In genomic region chr11:67626970-67627369, GRCh38 we compare ENCODE assay signal across 1 cellular context.
A peak's percentile ranks its signal among the peaks of the same experiment; 100 is the strongest.
TF ChIP-seq lines count a peak whose summit lies in the region.

No MANE protein-coding gene starts in this region.

TF ChIP-seq in K562, 482 proteins besides CTCF, POLR2A, EP300 and RAD21 (continued from another document):
- TF ChIP-seq, protein P1, sequence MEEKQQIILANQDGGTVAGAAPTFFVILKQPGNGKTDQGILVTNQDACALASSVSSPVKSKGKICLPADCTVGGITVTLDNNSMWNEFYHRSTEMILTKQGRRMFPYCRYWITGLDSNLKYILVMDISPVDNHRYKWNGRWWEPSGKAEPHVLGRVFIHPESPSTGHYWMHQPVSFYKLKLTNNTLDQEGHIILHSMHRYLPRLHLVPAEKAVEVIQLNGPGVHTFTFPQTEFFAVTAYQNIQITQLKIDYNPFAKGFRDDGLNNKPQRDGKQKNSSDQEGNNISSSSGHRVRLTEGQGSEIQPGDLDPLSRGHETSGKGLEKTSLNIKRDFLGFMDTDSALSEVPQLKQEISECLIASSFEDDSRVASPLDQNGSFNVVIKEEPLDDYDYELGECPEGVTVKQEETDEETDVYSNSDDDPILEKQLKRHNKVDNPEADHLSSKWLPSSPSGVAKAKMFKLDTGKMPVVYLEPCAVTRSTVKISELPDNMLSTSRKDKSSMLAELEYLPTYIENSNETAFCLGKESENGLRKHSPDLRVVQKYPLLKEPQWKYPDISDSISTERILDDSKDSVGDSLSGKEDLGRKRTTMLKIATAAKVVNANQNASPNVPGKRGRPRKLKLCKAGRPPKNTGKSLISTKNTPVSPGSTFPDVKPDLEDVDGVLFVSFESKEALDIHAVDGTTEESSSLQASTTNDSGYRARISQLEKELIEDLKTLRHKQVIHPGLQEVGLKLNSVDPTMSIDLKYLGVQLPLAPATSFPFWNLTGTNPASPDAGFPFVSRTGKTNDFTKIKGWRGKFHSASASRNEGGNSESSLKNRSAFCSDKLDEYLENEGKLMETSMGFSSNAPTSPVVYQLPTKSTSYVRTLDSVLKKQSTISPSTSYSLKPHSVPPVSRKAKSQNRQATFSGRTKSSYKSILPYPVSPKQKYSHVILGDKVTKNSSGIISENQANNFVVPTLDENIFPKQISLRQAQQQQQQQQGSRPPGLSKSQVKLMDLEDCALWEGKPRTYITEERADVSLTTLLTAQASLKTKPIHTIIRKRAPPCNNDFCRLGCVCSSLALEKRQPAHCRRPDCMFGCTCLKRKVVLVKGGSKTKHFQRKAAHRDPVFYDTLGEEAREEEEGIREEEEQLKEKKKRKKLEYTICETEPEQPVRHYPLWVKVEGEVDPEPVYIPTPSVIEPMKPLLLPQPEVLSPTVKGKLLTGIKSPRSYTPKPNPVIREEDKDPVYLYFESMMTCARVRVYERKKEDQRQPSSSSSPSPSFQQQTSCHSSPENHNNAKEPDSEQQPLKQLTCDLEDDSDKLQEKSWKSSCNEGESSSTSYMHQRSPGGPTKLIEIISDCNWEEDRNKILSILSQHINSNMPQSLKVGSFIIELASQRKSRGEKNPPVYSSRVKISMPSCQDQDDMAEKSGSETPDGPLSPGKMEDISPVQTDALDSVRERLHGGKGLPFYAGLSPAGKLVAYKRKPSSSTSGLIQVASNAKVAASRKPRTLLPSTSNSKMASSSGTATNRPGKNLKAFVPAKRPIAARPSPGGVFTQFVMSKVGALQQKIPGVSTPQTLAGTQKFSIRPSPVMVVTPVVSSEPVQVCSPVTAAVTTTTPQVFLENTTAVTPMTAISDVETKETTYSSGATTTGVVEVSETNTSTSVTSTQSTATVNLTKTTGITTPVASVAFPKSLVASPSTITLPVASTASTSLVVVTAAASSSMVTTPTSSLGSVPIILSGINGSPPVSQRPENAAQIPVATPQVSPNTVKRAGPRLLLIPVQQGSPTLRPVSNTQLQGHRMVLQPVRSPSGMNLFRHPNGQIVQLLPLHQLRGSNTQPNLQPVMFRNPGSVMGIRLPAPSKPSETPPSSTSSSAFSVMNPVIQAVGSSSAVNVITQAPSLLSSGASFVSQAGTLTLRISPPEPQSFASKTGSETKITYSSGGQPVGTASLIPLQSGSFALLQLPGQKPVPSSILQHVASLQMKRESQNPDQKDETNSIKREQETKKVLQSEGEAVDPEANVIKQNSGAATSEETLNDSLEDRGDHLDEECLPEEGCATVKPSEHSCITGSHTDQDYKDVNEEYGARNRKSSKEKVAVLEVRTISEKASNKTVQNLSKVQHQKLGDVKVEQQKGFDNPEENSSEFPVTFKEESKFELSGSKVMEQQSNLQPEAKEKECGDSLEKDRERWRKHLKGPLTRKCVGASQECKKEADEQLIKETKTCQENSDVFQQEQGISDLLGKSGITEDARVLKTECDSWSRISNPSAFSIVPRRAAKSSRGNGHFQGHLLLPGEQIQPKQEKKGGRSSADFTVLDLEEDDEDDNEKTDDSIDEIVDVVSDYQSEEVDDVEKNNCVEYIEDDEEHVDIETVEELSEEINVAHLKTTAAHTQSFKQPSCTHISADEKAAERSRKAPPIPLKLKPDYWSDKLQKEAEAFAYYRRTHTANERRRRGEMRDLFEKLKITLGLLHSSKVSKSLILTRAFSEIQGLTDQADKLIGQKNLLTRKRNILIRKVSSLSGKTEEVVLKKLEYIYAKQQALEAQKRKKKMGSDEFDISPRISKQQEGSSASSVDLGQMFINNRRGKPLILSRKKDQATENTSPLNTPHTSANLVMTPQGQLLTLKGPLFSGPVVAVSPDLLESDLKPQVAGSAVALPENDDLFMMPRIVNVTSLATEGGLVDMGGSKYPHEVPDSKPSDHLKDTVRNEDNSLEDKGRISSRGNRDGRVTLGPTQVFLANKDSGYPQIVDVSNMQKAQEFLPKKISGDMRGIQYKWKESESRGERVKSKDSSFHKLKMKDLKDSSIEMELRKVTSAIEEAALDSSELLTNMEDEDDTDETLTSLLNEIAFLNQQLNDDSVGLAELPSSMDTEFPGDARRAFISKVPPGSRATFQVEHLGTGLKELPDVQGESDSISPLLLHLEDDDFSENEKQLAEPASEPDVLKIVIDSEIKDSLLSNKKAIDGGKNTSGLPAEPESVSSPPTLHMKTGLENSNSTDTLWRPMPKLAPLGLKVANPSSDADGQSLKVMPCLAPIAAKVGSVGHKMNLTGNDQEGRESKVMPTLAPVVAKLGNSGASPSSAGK (IDR thresholded peaks at IDR 0.05), result peak; percentile 48; the same call in 1 of the 2 replicates
- TF ChIP-seq SOX6 (IDR thresholded peaks at IDR 0.05), result no peak
- TF ChIP-seq JUN (IDR thresholded peaks at IDR 0.05; ENCODE audit: borderline replicate concordance, low read depth, low read length), result no peak
- no peak for TF ChIP-seq JUN (CRISPR knock-in tag; IDR thresholded peaks at IDR 0.05; ENCODE audit: borderline replicate concordance)
- TF ChIP-seq CBX2 (IDR thresholded peaks at IDR 0.05; ENCODE audit: insufficient read depth, low read length, poor library complexity, severe bottlenecking), result no peak
- TF ChIP-seq RAD51 (IDR thresholded peaks at IDR 0.05; ENCODE audit: borderline replicate concordance, low read depth), result peak; percentile 35; the same call in 1 of the 2 replicates
- no peak for TF ChIP-seq MYBL2 (IDR thresholded peaks at IDR 0.05; ENCODE audit: low read depth)
- TF ChIP-seq MYBL2 (CRISPR knock-in tag; IDR thresholded peaks at IDR 0.05; ENCODE audit: borderline replicate concordance), result no peak
- TF ChIP-seq ILF3 (IDR thresholded peaks at IDR 0.05; ENCODE audit: borderline replicate concordance), result no peak
- TF ChIP-seq MTF1 (CRISPR knock-in tag; IDR thresholded peaks at IDR 0.05; ENCODE audit: borderline replicate concordance), result no peak
- TF ChIP-seq MTA2 (IDR thresholded peaks at IDR 0.05; ENCODE audit: low read depth), result no peak
- TF ChIP-seq PATZ1 (CRISPR knock-in tag; IDR thresholded peaks at IDR 0.05; ENCODE audit: borderline replicate concordance), result no peak
- TF ChIP-seq ATF3 (IDR thresholded peaks at IDR 0.05), result no peak
- no peak for TF ChIP-seq ATF3 (CRISPR knock-in tag; conservative IDR thresholded peaks at IDR 0.05)
- no peak for TF ChIP-seq KLF16 (IDR thresholded peaks at IDR 0.05)
- no peak for TF ChIP-seq ZNF518B (CRISPR knock-in tag; IDR thresholded peaks at IDR 0.05)
- TF ChIP-seq, protein P2, sequence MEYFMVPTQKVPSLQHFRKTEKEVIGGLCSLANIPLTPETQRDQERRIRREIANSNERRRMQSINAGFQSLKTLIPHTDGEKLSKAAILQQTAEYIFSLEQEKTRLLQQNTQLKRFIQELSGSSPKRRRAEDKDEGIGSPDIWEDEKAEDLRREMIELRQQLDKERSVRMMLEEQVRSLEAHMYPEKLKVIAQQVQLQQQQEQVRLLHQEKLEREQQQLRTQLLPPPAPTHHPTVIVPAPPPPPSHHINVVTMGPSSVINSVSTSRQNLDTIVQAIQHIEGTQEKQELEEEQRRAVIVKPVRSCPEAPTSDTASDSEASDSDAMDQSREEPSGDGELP (CRISPR knock-in tag; IDR thresholded peaks at IDR 0.05; ENCODE audit: borderline replicate concordance), result 0 out of 2 replicates have a peak, but pooled peaks have one; percentile 17
- no peak for TF ChIP-seq RBM15 (IDR thresholded peaks at IDR 0.05; ENCODE audit: insufficient read depth, low read length)
- TF ChIP-seq RERE (CRISPR knock-in tag; IDR thresholded peaks at IDR 0.05; ENCODE audit: borderline replicate concordance), result no peak
- TF ChIP-seq CBX5 (IDR thresholded peaks at IDR 0.05; ENCODE audit: borderline replicate concordance, low read depth), result no peak
- no peak for TF ChIP-seq ZNF717 (CRISPR knock-in tag; IDR thresholded peaks at IDR 0.05)
- no peak for TF ChIP-seq FOXP4 (CRISPR knock-in tag; IDR thresholded peaks at IDR 0.05; ENCODE audit: borderline replicate concordance)
- TF ChIP-seq HDAC6 (IDR thresholded peaks at IDR 0.05; ENCODE audit: low read depth, low read length), result no peak
- no peak for TF ChIP-seq NR4A1 (CRISPR knock-in tag; IDR thresholded peaks at IDR 0.05)
- TF ChIP-seq NR4A1 (tag; IDR thresholded peaks at IDR 0.05), result no peak
TF ChIP-seq in K562: peak in this region for 5.
